Comparison of ENCODE assay signal across 8 cellular contexts in genomic region chr15:90248760-90249122, GRCh38. TPM values are rescaled to one million over a fixed set of nuclear protein-coding genes. Genes with fewer than 3 reads are reported as not detected.
DNase-seq lines count a peak whose midpoint lies in the region; ATAC-seq, FAIRE-seq and TF ChIP-seq lines count a peak whose summit lies in the region.

No MANE protein-coding gene starts in this region.

- H3K36me3 ChIP-seq in adipocyte (ENCODE audit: control insufficient read depth, insufficient read depth, low read length, severe bottlenecking) = no peaks in the 10 kb centered on the region
- no peaks in the 10 kb centered on the region for H3K36me3 ChIP-seq in kidney (ENCODE audit: control insufficient read depth in 1 of 2, insufficient read depth in 2 of 2, low read length in 2 of 2)
- H3K36me3 ChIP-seq in thyroid gland = no peaks in the 10 kb centered on the region

- peaks cover 14% of the 10 kb centered on the region for H3K4me1 Mint-ChIP-seq in activated T-cell treated with anti-CD3 and anti-CD28 coated beads, Interleukin-2, amount 50 U/mL, for 72 hours (ENCODE audit: low read depth)

- TF ChIP-seq POLR2A in thyroid gland (IDR thresholded peaks at IDR 0.05) = no peak

- H3K4me3 ChIP-seq in adipocyte (ENCODE audit: low read length) (peak overlapping the region; percentile 76), kidney (ENCODE audit: low read length in 2 of 2) (peak overlapping the region; percentile 32 to 78), thyroid gland (replicated peaks in 1 of 3) (no peak overlapping the region)

- no peaks in the 10 kb centered on the region for H3K36me3 Mint-ChIP-seq in activated T-cell treated with anti-CD3 and anti-CD28 coated beads, Interleukin-2, amount 50 U/mL, for 72 hours (ENCODE audit: insufficient read depth in 2 of 2)

- TF ChIP-seq CTCF in kidney (IDR thresholded peaks at IDR 0.05; ENCODE audit: borderline replicate concordance, extremely low read depth, insufficient read depth) (no peak), thyroid gland (IDR thresholded peaks at IDR 0.05) (no peak)

- peak overlapping the region; percentile 81 to 82 for H3K4me3 Mint-ChIP-seq in activated T-cell treated with anti-CD3 and anti-CD28 coated beads, Interleukin-2, amount 50 U/mL, for 72 hours

- no peaks in the 10 kb centered on the region for H3K9me3 Mint-ChIP-seq in activated T-cell treated with anti-CD3 and anti-CD28 coated beads, Interleukin-2, amount 50 U/mL, for 72 hours

- H3K27me3 Mint-ChIP-seq in activated T-cell treated with anti-CD3 and anti-CD28 coated beads, Interleukin-2, amount 50 U/mL, for 72 hours (ENCODE audit: low read depth) = no peaks in the 10 kb centered on the region

- H3K9ac ChIP-seq in adipocyte (ENCODE audit: low read length) (no peak overlapping the region), kidney (ENCODE audit: low read length in 2 of 2) (peak overlapping the region in 1 of 2 donors; percentile 19)

- intact Hi-C loops in kidney (cut with DNase I) (no loop called here), thyroid gland (cut with DNase I) (no loop called here)

- WGBS in thyroid gland, 2 donors = 90 to 93% methylated on average over 5 of the region's 5 CpGs

- no peak overlapping the region for H3K27ac Mint-ChIP-seq in activated T-cell treated with anti-CD3 and anti-CD28 coated beads, Interleukin-2, amount 50 U/mL, for 72 hours

- H3K27ac ChIP-seq in kidney (ENCODE audit: low read depth in 2 of 2, low read length in 2 of 2) (no peak overlapping the region), thyroid gland (peak overlapping the region; percentile 35 to 63 (median 56))

- no peaks in the 10 kb centered on the region for H3K9me3 ChIP-seq in adipocyte (ENCODE audit: control insufficient read depth, low read length)
- H3K9me3 ChIP-seq in kidney (ENCODE audit: control insufficient read depth in 1 of 2, low read length in 2 of 2) = no peaks in the 10 kb centered on the region
- H3K9me3 ChIP-seq in thyroid gland = no peaks in the 10 kb centered on the region

- FAIRE-seq in kidney (lab: Jason Lieb, UNC) = no peak

- H3K4me1 ChIP-seq in adipocyte (ENCODE audit: control insufficient read depth, insufficient read depth, low read length) = peaks cover 4% of the 10 kb centered on the region
- peaks cover 0 to 9% of the 10 kb centered on the region in 2 donors for H3K4me1 ChIP-seq in kidney (ENCODE audit: control insufficient read depth in 1 of 2, insufficient read depth in 1 of 2, low read depth in 1 of 2, low read length in 2 of 2)
- H3K4me1 ChIP-seq in thyroid gland = peaks cover 8 to 10% of the 10 kb centered on the region in 2 donors

- H3K27me3 ChIP-seq in adipocyte (replicated peaks; ENCODE audit: control insufficient read depth, insufficient read depth, low read length) (no peaks in the 10 kb centered on the region), thyroid gland (no peaks in the 10 kb centered on the region)

- ATAC-seq in activated T-cell treated with anti-CD3 and anti-CD28 coated beads, Interleukin-2, amount 50 U/mL, for 72 hours (replicated peaks in 1 of 2) = no peak

- DNase-seq in activated T-cell treated with anti-CD3 and anti-CD28 coated beads, Interleukin-2, amount 50 U/mL, for 72 hours = no peak
- no peak for DNase-seq in activated T-cell treated with anti-CD3 and anti-CD28 coated beads, Interleukin-2, amount 50 U/mL, for 48 hours
- DNase-seq in adipocyte (ENCODE audit: low read depth) (no peak), kidney (no peak), thyroid gland (peak in 1 of 2 donors; percentile 12), 8988T (no peak), GM03348 (ENCODE audit: low spot score) (no peak), HK-2 (ENCODE audit: unreplicated experiment) (no peak)

RNA-seq across cellular contexts. Expression of gene TTLL13, which starts 0.6 kb away (rescaled TPM):
- total RNA-seq in activated T-cell treated with anti-CD3 and anti-CD28 coated beads, Interleukin-2, amount 50 U/mL, for 72 hours = 1 to 10 TPM in 1 of 2 donors, under 1 TPM in 1; 0.24 to 1.9 TPM
- 0.54 TPM for total RNA-seq in kidney
- 0.88 TPM for polyA plus RNA-seq in kidney (ENCODE audit: insufficient read depth, low read depth, low replicate concordance)
- under 1 TPM in 2 of 4 donors, not detected in 2; 0.13 to 0.22 TPM for total RNA-seq in thyroid gland

RNA-seq across cellular contexts. Expression of gene GDPGP1, which starts 14.7 kb away (rescaled TPM):
- 1 to 10 TPM; 5.8 to 7.0 TPM for total RNA-seq in activated T-cell treated with anti-CD3 and anti-CD28 coated beads, Interleukin-2, amount 50 U/mL, for 72 hours
- 15.3 TPM for total RNA-seq in kidney
- polyA plus RNA-seq in kidney (ENCODE audit: insufficient read depth, low read depth, low replicate concordance) = 4.8 TPM
- total RNA-seq in thyroid gland = 10 to 100 TPM in 2 of 4 donors, 1 to 10 TPM in 2; 7.1 to 28.1 (median 13.6) TPM

RNA-seq across cellular contexts. Expression of gene CIB1, which starts 15.0 kb away (rescaled TPM):
- total RNA-seq in activated T-cell treated with anti-CD3 and anti-CD28 coated beads, Interleukin-2, amount 50 U/mL, for 72 hours = 100 to 1,000 TPM; 135 to 136 TPM
- total RNA-seq in kidney = 158 TPM
- polyA plus RNA-seq in kidney (ENCODE audit: insufficient read depth, low read depth, low replicate concordance) = 321 TPM
- total RNA-seq in thyroid gland = 10 to 100 TPM; 24.3 to 90.0 (median 30.8) TPM

RNA-seq across cellular contexts. Expression of gene NGRN, which starts 16.7 kb away (rescaled TPM):
- total RNA-seq in activated T-cell treated with anti-CD3 and anti-CD28 coated beads, Interleukin-2, amount 50 U/mL, for 72 hours = 10 to 100 TPM; 38.0 to 38.9 TPM
- total RNA-seq in kidney (81.9 TPM), thyroid gland (100 to 1,000 TPM in 1 of 4 donors, 10 to 100 TPM in 3; 80.7 to 159 (median 96.4) TPM)
- 93.8 TPM for polyA plus RNA-seq in kidney (ENCODE audit: insufficient read depth, low read depth, low replicate concordance)

RNA-seq across cellular contexts. Expression of gene SEMA4B, which starts 47.6 kb away (rescaled TPM):
- total RNA-seq in activated T-cell treated with anti-CD3 and anti-CD28 coated beads, Interleukin-2, amount 50 U/mL, for 72 hours = 10 to 100 TPM; 14.2 to 15.5 TPM
- total RNA-seq in kidney (190 TPM), thyroid gland (100 to 1,000 TPM in 1 of 4 donors, 10 to 100 TPM in 3; 49.5 to 163 (median 69.9) TPM)
- polyA plus RNA-seq in kidney (ENCODE audit: insufficient read depth, low read depth, low replicate concordance) = 28.7 TPM

Comparison
In these comparisons a context has a peak if more than half of its experiments do, and no peak if none do; other contexts are left out.
1. H3K4me3 ChIP-seq: peak in adipocyte (single experiment) and kidney (2 of 2); none in thyroid gland (0 of 3).
2. H3K27ac ChIP-seq: peak in thyroid gland (3 of 3); none in kidney (0 of 2).